Comparison of ENCODE assay signal across 1 cellular context in the genomic region with DNA sequence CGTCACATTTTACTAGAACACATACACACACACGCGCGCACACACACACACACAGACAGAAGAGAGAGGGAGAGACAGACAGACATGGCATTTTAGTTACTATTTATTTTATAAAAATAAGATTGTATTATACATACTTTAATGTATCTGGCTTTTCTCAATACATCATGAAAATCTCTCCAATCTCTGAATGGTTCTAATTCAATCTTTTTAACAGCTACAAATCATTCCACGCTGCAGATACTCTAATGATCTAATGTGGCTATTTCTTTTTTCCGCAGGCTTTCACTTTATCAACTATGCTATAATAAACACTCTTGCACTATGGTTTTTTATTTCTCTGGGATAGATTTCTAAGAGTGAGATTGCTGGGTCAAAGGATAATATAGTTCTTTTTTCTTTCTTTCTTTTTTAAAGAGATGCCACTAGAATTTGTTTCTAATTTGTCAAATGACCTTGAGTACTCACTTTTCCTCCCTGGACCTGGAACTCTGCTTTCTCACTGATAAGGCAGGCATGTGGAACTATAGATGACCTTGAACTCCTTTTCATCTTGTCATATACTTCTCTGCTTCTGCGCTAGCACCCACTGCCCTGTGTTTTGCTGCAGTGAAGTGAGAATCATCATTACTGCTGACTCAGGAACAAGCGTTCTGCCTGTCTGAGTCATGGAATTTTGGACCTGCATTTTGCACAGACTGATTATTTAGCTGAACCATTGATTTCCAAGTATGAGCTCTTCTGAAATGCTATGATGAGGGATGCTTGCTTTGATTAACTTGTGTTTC.
TF ChIP-seq lines count a peak whose summit lies in the region.

No MANE protein-coding gene starts in this region.

TF ChIP-seq in SK-N-SH treated with all-trans-retinoic acid at 6 μM for 48 hours, 23 proteins besides CTCF, POLR2A, EP300 and RAD21 (continued from another document):
- TF ChIP-seq, protein P1, sequence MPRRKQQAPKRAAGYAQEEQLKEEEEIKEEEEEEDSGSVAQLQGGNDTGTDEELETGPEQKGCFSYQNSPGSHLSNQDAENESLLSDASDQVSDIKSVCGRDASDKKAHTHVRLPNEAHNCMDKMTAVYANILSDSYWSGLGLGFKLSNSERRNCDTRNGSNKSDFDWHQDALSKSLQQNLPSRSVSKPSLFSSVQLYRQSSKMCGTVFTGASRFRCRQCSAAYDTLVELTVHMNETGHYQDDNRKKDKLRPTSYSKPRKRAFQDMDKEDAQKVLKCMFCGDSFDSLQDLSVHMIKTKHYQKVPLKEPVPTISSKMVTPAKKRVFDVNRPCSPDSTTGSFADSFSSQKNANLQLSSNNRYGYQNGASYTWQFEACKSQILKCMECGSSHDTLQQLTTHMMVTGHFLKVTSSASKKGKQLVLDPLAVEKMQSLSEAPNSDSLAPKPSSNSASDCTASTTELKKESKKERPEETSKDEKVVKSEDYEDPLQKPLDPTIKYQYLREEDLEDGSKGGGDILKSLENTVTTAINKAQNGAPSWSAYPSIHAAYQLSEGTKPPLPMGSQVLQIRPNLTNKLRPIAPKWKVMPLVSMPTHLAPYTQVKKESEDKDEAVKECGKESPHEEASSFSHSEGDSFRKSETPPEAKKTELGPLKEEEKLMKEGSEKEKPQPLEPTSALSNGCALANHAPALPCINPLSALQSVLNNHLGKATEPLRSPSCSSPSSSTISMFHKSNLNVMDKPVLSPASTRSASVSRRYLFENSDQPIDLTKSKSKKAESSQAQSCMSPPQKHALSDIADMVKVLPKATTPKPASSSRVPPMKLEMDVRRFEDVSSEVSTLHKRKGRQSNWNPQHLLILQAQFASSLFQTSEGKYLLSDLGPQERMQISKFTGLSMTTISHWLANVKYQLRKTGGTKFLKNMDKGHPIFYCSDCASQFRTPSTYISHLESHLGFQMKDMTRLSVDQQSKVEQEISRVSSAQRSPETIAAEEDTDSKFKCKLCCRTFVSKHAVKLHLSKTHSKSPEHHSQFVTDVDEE (CRISPR knock-in tag; IDR thresholded peaks at IDR 0.05) = peak; percentile 87
- TF ChIP-seq CREB5 (CRISPR knock-in tag; IDR thresholded peaks at IDR 0.05; ENCODE audit: low read depth) (0 out of 2 replicates have a peak, but pooled peaks have one; percentile 56), ISL1 (CRISPR knock-in tag; IDR thresholded peaks at IDR 0.05) (peak; percentile 81), BACH2 (CRISPR knock-in tag; IDR thresholded peaks at IDR 0.05; ENCODE audit: borderline replicate concordance) (peak; percentile 35; the same call in 1 of the 2 replicates), CSRNP3 (CRISPR knock-in tag; IDR thresholded peaks at IDR 0.05) (peak; percentile 79; the same call in 1 of the 2 replicates), ZFP30 (CRISPR knock-in tag; IDR thresholded peaks at IDR 0.05) (peak; percentile 30; the same call in 1 of the 2 replicates), TCF4 (CRISPR knock-in tag; IDR thresholded peaks at IDR 0.05; ENCODE audit: borderline replicate concordance) (peak; percentile 87; the same call in 1 of the 2 replicates), PPARA (CRISPR knock-in tag; IDR thresholded peaks at IDR 0.05; ENCODE audit: borderline replicate concordance) (no peak), GLIS3 (CRISPR knock-in tag; IDR thresholded peaks at IDR 0.05) (no peak), ZNF565 (CRISPR knock-in tag; conservative IDR thresholded peaks at IDR 0.05; ENCODE audit: low read depth) (no peak)
TF ChIP-seq in SK-N-SH treated with all-trans-retinoic acid at 6 μM for 48 hours: peak in this region for 7.
